In the genomic region with DNA sequence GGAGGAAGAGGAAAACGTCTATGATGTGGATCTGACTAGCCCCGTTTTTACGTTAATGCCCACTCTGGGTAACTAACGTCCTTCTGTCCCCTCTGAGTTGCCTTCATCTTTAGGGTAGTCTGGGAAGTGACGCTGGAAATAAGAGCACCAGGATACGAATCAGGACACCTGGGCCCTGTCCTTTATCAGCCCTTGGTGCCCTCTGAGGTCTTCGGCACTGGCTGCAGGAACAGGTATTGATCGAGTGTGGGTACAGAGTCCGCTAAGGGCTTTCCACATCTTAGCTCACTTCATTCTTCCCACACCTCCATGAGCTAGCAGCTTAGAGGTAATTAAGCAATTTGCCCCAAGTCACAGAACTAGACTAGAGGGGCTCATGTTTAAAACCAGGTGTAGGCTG, we compare ENCODE assay signal across 20 cellular contexts.
"Had no signal": no experiment of that assay in that cellular context is flagged by ENCODE, and none has a peak within 500 bp of the region (broad histone marks: within the 10 kb centered on the region; RNA-seq: fewer than 3 reads in every experiment).

No MANE protein-coding gene starts in this region.

- H3K9me3 ChIP-seq: MG63, SJSA1 had no signal

- H3K4me3 ChIP-seq: MG63, SJSA1, SK-N-MC had no signal

- H3K27me3 ChIP-seq: MG63, SJSA1 had no signal

- DNase-seq: Karpas-422, KG1, MG63, NCI-H1092 treated with DMSO at 0.1 percent for 48 hours, NCI-H1436, NCI-H187, NCI-H2029, NCI-H2081 treated with DMSO at 0.1 percent for 48 hours, NCI-H2171, NCI-H226, NCI-H446, NCI-H510A, NCI-H524 treated with DMSO at 0.1 percent for 48 hours, NCI-H69, NCI-H774, Right ventricle myocardium superior, RPMI8226, SIG-M5 had no signal

- H3K27ac ChIP-seq: SK-N-MC had no signal
